9 cellular contexts compared by ENCODE assay signal in genomic region chr17:28549274-28550132, GRCh38. TPM values are rescaled to one million over a fixed set of nuclear protein-coding genes. Genes with fewer than 3 reads are reported as not detected.
DNase-seq lines count a peak whose midpoint lies in the region; ATAC-seq and TF ChIP-seq lines count a peak whose summit lies in the region.
"Had no signal": no experiment of that assay in that cellular context is flagged by ENCODE, and none has a peak within 500 bp of the region (broad histone marks: within the 10 kb centered on the region; RNA-seq: fewer than 3 reads in every experiment).

No MANE protein-coding gene starts in this region.

- no peak overlapping the region for H3K27ac ChIP-seq in adrenal gland

- no peaks in the 10 kb centered on the region for H3K27me3 ChIP-seq in adrenal gland

- peak overlapping the region; percentile 94 for H3K27ac Mint-ChIP-seq in activated naive CD4-positive, alpha-beta T cell treated with anti-CD3 and anti-CD28 coated beads for 36 hours

- no peak for ATAC-seq in GM19395 (IDR thresholded peaks at IDR 0.05; ENCODE audit: unreplicated experiment)
- no peak for ATAC-seq in HG02571 (IDR thresholded peaks at IDR 0.05; ENCODE audit: unreplicated experiment)

- no peak for TF ChIP-seq POLR2A in adrenal gland (IDR thresholded peaks at IDR 0.05)

- H3K4me3 Mint-ChIP-seq in activated naive CD4-positive, alpha-beta T cell treated with anti-CD3 and anti-CD28 coated beads for 36 hours = peak overlapping the region; percentile 54

- H3K4me1 Mint-ChIP-seq in activated naive CD4-positive, alpha-beta T cell treated with anti-CD3 and anti-CD28 coated beads for 36 hours (ENCODE audit: low read depth) = peaks cover 46% of the 10 kb centered on the region

- peaks cover 0 to 21% of the 10 kb centered on the region in 2 donors for H3K36me3 ChIP-seq in adrenal gland (replicated peaks in 1 of 2)

- intact Hi-C loops in activated naive CD4-positive, alpha-beta T cell treated with anti-CD3 and anti-CD28 coated beads for 36 hours (cut with micrococcal nuclease) = loop anchor here (1.0 to 10.0 kb wide), 9 partner anchors 22 to 295 kb away; partner anchors contain the start of genes BLTP2, IFT20, PIGS and POLDIP2
- intact Hi-C loops in adrenal gland (cut with DNase I) = loop anchor here (5.0 kb wide), 1 partner anchor 63 kb away; the partner anchor contains the start of gene RSKR (in 2 of the 2)

- WGBS in adrenal gland, 4 donors = 75 to 91% (median 81%) methylated on average over 2 to 3 of the region's 3 CpGs

- H3K9me3 ChIP-seq in adrenal gland (replicated peaks in 1 of 3) = no peaks in the 10 kb centered on the region

- DNase-seq in GM19238 (ENCODE audit: insufficient read length, low spot score) (peak; percentile 81), NOMO-1 treated with DMSO at 0.1 percent for 48 hours (lab: John Stamatoyannopoulos, UW; ENCODE audit: unreplicated experiment) (peak; percentile 52), superior temporal gyrus (ENCODE audit: extremely low spot score) (no peak), adrenal gland (no peak)
- peak; percentile 90 for DNase-seq in activated naive CD4-positive, alpha-beta T cell treated with anti-CD3 and anti-CD28 coated beads for 36 hours
- peak in 2 of 3 experiments; percentile 18 to 52 for DNase-seq in stimulated activated CD4-positive, alpha-beta T cell treated with anti-CD3 and anti-CD28 coated beads, TNF-alpha, amount 100 ng/mL, for 24 hours (ENCODE audit: low read depth in 3 of 3)

- H3K4me1 ChIP-seq in adrenal gland (replicated peaks in 1 of 2) = peaks cover 7 to 22% of the 10 kb centered on the region in 2 donors

- peaks cover 11% of the 10 kb centered on the region for H3K36me3 Mint-ChIP-seq in activated naive CD4-positive, alpha-beta T cell treated with anti-CD3 and anti-CD28 coated beads for 36 hours (ENCODE audit: low read depth)

- H3K4me3 ChIP-seq in adrenal gland = no peak overlapping the region
- H3K4me3 ChIP-seq: lung had no signal

- CTCF ChIA-PET in activated naive CD4-positive, alpha-beta T cell treated with anti-CD3 and anti-CD28 coated beads for 36 hours (lab: Charles Lee) = interaction anchor here (1.0 to 6.7 kb wide), 11 partner anchors 10 to 214 kb away, joined by 3 to 51 read pairs (median 5); partner anchors contain the start of genes ALDOC, IFT20, PIGS and POLDIP2

- H3K27me3 Mint-ChIP-seq in activated naive CD4-positive, alpha-beta T cell treated with anti-CD3 and anti-CD28 coated beads for 36 hours (ENCODE audit: low read depth) = no peaks in the 10 kb centered on the region

- TF ChIP-seq CTCF in adrenal gland (IDR thresholded peaks at IDR 0.05) = no peak

- no peaks in the 10 kb centered on the region for H3K9me3 Mint-ChIP-seq in activated naive CD4-positive, alpha-beta T cell treated with anti-CD3 and anti-CD28 coated beads for 36 hours

RNA-seq across cellular contexts. Expression of gene UNC119, which starts 2.9 kb away (rescaled TPM):
- total RNA-seq in activated naive CD4-positive, alpha-beta T cell treated with anti-CD3 and anti-CD28 coated beads for 36 hours = 10 to 100 TPM; 48.6 to 50.3 TPM
- 10 to 100 TPM; 26.7 to 80.8 (median 38.8) TPM for total RNA-seq in adrenal gland
- 10 to 100 TPM; 28.3 to 47.7 (median 36.1) TPM for polyA plus RNA-seq in adrenal gland

RNA-seq across cellular contexts. Expression of gene PIGS, which starts 21.8 kb away (rescaled TPM):
- 10 to 100 TPM; 34.8 to 36.0 TPM for total RNA-seq in activated naive CD4-positive, alpha-beta T cell treated with anti-CD3 and anti-CD28 coated beads for 36 hours
- total RNA-seq in adrenal gland = 10 to 100 TPM; 44.5 to 73.0 (median 58.3) TPM
- 10 to 100 TPM in 2 of 3 donors, 1 to 10 TPM in 1; 9.2 to 44.1 (median 12.6) TPM for polyA plus RNA-seq in adrenal gland

RNA-seq across cellular contexts. Expression of gene ALDOC, which starts 27.2 kb away (rescaled TPM):
- 10 to 100 TPM; 65.6 to 66.2 TPM for total RNA-seq in activated naive CD4-positive, alpha-beta T cell treated with anti-CD3 and anti-CD28 coated beads for 36 hours
- 10 to 100 TPM in 7 of 8 donors, 1 to 10 TPM in 1; 6.3 to 65.5 (median 31.7) TPM for total RNA-seq in adrenal gland
- polyA plus RNA-seq in adrenal gland = 10 to 100 TPM; 18.5 to 61.2 (median 18.7) TPM

RNA-seq across cellular contexts. Expression of gene FOXN1, which starts 43.4 kb away (rescaled TPM):
- total RNA-seq in activated naive CD4-positive, alpha-beta T cell treated with anti-CD3 and anti-CD28 coated beads for 36 hours = not detected
- not detected for total RNA-seq in adrenal gland
- not detected for polyA plus RNA-seq in adrenal gland

RNA-seq across cellular contexts. Expression of gene SPAG5, which starts 49.3 kb away (rescaled TPM):
- 100 to 1,000 TPM; 210 to 216 TPM for total RNA-seq in activated naive CD4-positive, alpha-beta T cell treated with anti-CD3 and anti-CD28 coated beads for 36 hours
- total RNA-seq in adrenal gland = 1 to 10 TPM in 7 of 8 donors, under 1 TPM in 1; 0.97 to 5.4 (median 3.8) TPM
- polyA plus RNA-seq in adrenal gland = 10 to 100 TPM in 2 of 3 donors, 1 to 10 TPM in 1; 4.3 to 27.5 (median 13.4) TPM

Comparison
In these comparisons a context has a peak if more than half of its experiments do, and no peak if none do; other contexts are left out.
1. DNase-seq: peak in GM19238 (single experiment), NOMO-1 treated with DMSO at 0.1 percent for 48 hours (single experiment), activated naive CD4-positive, alpha-beta T cell treated with anti-CD3 and anti-CD28 coated beads for 36 hours (single experiment) and stimulated activated CD4-positive, alpha-beta T cell treated with anti-CD3 and anti-CD28 coated beads, TNF-alpha, amount 100 ng/mL, for 24 hours (2 of 3); none in superior temporal gyrus (single experiment) and adrenal gland (0 of 7).